In the genomic region with DNA sequence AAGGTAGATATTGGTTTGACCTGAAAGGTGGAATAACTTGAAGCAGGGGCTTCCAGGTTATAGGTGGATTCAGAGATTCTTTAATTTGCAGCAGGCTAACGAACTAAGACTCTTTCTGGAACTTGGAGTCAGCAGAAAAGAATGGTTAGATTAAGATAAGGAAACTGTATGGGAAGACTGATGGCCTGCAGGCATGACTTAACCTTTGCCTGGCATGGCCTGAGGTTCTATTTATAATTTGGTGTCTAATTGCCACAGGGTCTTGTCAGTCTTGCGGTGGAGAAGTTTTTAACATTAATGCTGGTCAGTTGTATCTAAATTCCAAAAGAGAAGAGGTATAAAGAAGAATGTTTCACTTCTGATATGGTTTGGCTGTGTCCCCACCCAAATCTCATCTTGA, we compare ENCODE assay signal across 6 cellular contexts.
"Had no signal": no experiment of that assay in that cellular context is flagged by ENCODE, and none has a peak within 500 bp of the region (broad histone marks: within the 10 kb centered on the region; RNA-seq: fewer than 3 reads in every experiment).

No MANE protein-coding gene starts in this region.

- ATAC-seq: HepG2, K562 had no signal

- H3K4me2 ChIP-seq: KMS-11 had no signal

- H3K4me3 ChIP-seq: K562 had no signal

- H3K9ac ChIP-seq: KMS-11 had no signal

- DNase-seq: IMR-90, KG1 had no signal

- H3K27ac ChIP-seq: HL-60, KMS-11 had no signal
